ENCODE assay signal across 7 cellular contexts in the genomic region with DNA sequence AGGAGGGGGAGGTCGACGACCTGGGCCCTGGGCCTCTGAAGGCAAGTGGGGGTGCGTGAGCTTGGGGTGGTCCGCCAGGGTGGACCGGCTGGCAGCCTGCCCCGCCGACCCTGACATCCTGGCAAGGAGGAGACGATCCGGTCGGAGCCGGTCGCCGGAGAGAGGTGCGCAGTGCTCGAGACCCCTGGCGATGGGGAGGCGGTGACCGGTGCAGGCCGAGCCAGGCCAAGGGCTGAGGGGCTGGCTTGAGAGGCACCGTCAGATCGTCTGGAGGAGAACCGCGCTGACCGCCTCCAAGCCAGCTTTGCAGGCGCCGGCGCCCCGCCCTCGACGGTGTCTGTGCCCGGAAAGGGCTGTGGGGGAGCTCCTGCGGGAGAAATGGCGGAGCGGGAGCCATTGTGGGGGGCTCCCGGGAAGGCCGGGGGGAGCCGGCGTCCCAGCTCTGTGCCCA. TPM values are rescaled to one million over a fixed set of nuclear protein-coding genes. Genes with fewer than 3 reads are reported as not detected.
A peak's percentile ranks its signal among the peaks of the same experiment; 100 is the strongest.
DNase-seq lines count a peak whose midpoint lies in the region; ATAC-seq and TF ChIP-seq lines count a peak whose summit lies in the region.

No MANE protein-coding gene starts in this region.

- TF ChIP-seq CTCF in heart left ventricle (IDR thresholded peaks at IDR 0.05), result no peak
- no peak for TF ChIP-seq CTCF in psoas muscle (IDR thresholded peaks at IDR 0.05)
- TF ChIP-seq CTCF in GM10248 (IDR thresholded peaks at IDR 0.05; ENCODE audit: control extremely low read depth, extremely low read depth, low read depth, missing control alignments), result no peak

- ATAC-seq in HG02884 (IDR thresholded peaks at IDR 0.05; ENCODE audit: unreplicated experiment), result peak; percentile 66
- peak in 3 of 4 donors; percentile 62 to 83 (median 79) for ATAC-seq in heart left ventricle
- peak in 1 of 4 donors; percentile 55 for ATAC-seq in psoas muscle

- H3K9me3 ChIP-seq in heart left ventricle (peaks cover 0 to 5% (median 0%) of the 10 kb centered on the region in 12 donors), psoas muscle (no peaks in the 10 kb centered on the region)

- H3K36me3 ChIP-seq in heart left ventricle (no peaks in the 10 kb centered on the region), psoas muscle (ENCODE audit: insufficient read depth in 1 of 2, low read depth in 1 of 2) (no peaks in the 10 kb centered on the region)

- intact Hi-C loops in heart left ventricle (cut with DNase I), result no loop called here
- intact Hi-C loops in psoas muscle (cut with DNase I), result no loop called here

- H3K27ac ChIP-seq in heart left ventricle, result peak overlapping the region in 1 of 12 donors; percentile 48
- no peak overlapping the region for H3K27ac ChIP-seq in psoas muscle

- peak; percentile 9 for DNase-seq in activated naive CD4-positive, alpha-beta T cell treated with Interleukin-2 at 50 U/mL for 16 hours
- peak; percentile 23 to 69 (median 48) for DNase-seq in heart left ventricle
- peak; percentile 33 to 62 for DNase-seq in psoas muscle
- DNase-seq in SW480 (ENCODE audit: low spot score), result no peak
- DNase-seq in stimulated activated naive CD4-positive, alpha-beta T cell treated with Interleukin-2 at 50 U/mL for 16 hours (lab: John Stamatoyannopoulos, UW), result no peak
- DNase-seq in GM10248 (ENCODE audit: extremely low spot score), result no peak

- H3K27me3 ChIP-seq in heart left ventricle (peaks cover 0 to 12% (median 0%) of the 10 kb centered on the region in 9 donors), psoas muscle (ENCODE audit: insufficient read depth in 3 of 3, low read length in 2 of 3) (peaks cover 0 to 27% (median 0%) of the 10 kb centered on the region in 3 donors)

- WGBS in heart left ventricle, 4 donors, result 0 to 37% (median 15%) methylated on average over 25 to 38 of the region's 38 CpGs
- WGBS in psoas muscle, 3 donors, result 3 to 27% (median 5%) methylated on average over 21 to 38 of the region's 38 CpGs

- H3K4me1 ChIP-seq in heart left ventricle, result no peaks in the 10 kb centered on the region
- H3K4me1 ChIP-seq in psoas muscle, result no peaks in the 10 kb centered on the region

- POLR2A ChIA-PET in GM10248 (lab: Yijun Ruan, JAX), result no interaction called here

- no peak for TF ChIP-seq POLR2A in heart left ventricle (IDR thresholded peaks at IDR 0.05)

- CTCF ChIA-PET in GM10248 (lab: Yijun Ruan, JAX), result no interaction called here

- peak overlapping the region; percentile 30 to 76 (median 60) for H3K4me3 ChIP-seq in heart left ventricle
- peak overlapping the region; percentile 59 for H3K4me3 ChIP-seq in psoas muscle

RNA-seq across cellular contexts. Expression of gene GPRASP3, which starts 25.6 kb away (rescaled TPM):
- total RNA-seq in heart left ventricle, result 1 to 10 TPM; 3.1 to 9.6 (median 5.4) TPM
- 1 to 10 TPM; 1.1 to 2.3 TPM for polyA plus RNA-seq in heart left ventricle
- total RNA-seq in psoas muscle, result 1 to 10 TPM; 1.5 to 6.2 (median 3.0) TPM
- 1 to 10 TPM in 1 of 3 donors, under 1 TPM in 2; 0.52 to 2.3 (median 0.86) TPM for polyA plus RNA-seq in psoas muscle

RNA-seq across cellular contexts. Expression of gene GPRASP2, which starts 33.9 kb away (rescaled TPM):
- total RNA-seq in heart left ventricle (10 to 100 TPM in 7 of 9 donors, 1 to 10 TPM in 2; 7.5 to 19.6 (median 14.2) TPM), psoas muscle (10 to 100 TPM in 1 of 4 donors, 1 to 10 TPM in 3; 3.1 to 11.6 (median 3.4) TPM)
- polyA plus RNA-seq in heart left ventricle (1 to 10 TPM; 4.3 to 7.7 TPM), psoas muscle (1 to 10 TPM in 2 of 3 donors, under 1 TPM in 1; 0.89 to 1.8 (median 1.4) TPM)

Comparison
In these comparisons a context has a peak if more than half of its experiments do, and no peak if none do; other contexts are left out.
1. DNase-seq: peak in activated naive CD4-positive, alpha-beta T cell treated with Interleukin-2 at 50 U/mL for 16 hours (single experiment), heart left ventricle (5 of 5) and psoas muscle (2 of 2); none in SW480 (single experiment), stimulated activated naive CD4-positive, alpha-beta T cell treated with Interleukin-2 at 50 U/mL for 16 hours (single experiment) and GM10248 (single experiment).